1 cellular context compared by ENCODE assay signal in the genomic region with DNA sequence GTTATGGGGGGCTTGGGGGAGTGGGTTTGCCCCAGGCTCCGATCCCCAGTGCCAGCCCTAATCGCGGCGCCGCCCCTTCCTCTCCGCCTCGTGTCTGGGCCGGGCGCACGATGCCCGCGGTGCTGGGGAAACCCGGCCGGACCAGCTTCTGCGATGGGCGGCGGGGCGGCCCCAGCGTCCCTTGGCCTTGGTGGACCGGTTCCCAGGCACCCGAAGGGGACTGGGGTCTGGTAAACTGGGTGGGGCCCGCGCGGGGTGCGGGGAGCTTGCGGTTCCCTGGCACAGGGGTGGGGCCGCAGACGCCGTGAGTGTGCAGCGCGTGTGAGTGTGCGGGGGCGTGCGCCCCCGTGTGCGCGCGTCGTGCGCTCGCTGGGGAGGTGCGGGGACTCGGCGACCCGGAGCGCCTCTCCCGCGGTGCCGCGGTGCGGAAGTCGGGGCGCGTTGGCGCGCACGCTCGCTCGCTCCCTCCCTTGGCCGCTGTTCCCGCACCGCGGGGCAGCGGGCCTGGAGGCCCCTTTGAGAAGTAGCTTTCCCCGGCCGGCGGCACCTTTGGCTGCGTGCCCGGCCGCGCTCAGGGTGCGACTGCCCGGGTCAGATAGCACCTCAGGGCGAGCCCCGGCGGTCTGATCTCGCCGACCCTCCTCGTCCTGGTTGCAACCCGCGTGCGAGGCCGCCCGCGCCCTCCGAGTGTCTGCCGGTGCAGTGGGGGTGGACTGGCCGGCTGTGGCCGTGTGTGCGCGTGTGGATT.
TF ChIP-seq lines count a peak whose summit lies in the region.

No MANE protein-coding gene starts in this region.

TF ChIP-seq in neural cell, 6 proteins besides CTCF, POLR2A, EP300 and RAD21 (continued from another document):
- TF ChIP-seq REST (IDR thresholded peaks at IDR 0.05; ENCODE audit: borderline replicate concordance) (peak; percentile 59), POLR2AphosphoS5 (IDR thresholded peaks at IDR 0.05) (peak; percentile 17), MXI1 (conservative IDR thresholded peaks at IDR 0.05; ENCODE audit: poor library complexity, severe bottlenecking) (peak; percentile 87)
TF ChIP-seq in neural cell: peak in this region for 5.
